9 cellular contexts compared by ENCODE assay signal in genomic region chrX:103309860-103310591, GRCh38. TPM values are rescaled to one million over a fixed set of nuclear protein-coding genes. Genes with fewer than 3 reads are reported as not detected.
A peak's percentile ranks its signal among the peaks of the same experiment; 100 is the strongest.
DNase-seq lines count a peak whose midpoint lies in the region; ATAC-seq, FAIRE-seq and TF ChIP-seq lines count a peak whose summit lies in the region.
"Had no signal": no experiment of that assay in that cellular context is flagged by ENCODE, and none has a peak within 500 bp of the region (broad histone marks: within the 10 kb centered on the region; RNA-seq: fewer than 3 reads in every experiment).

No MANE protein-coding gene starts in this region.

- dilution Hi-C loops in keratinocyte (cut with MboI; ENCODE audit: extremely low pct_ligation_motif_present, low sequenced_read_pairs), result no loop called here

- no peak for FAIRE-seq in keratinocyte (lab: Jason Lieb, UNC)

- peak overlapping the region; percentile 73 for H3K4me2 ChIP-seq in keratinocyte (ENCODE audit: control insufficient read depth, extremely low read depth, insufficient read depth, low read depth, low read length)

- H3K4me1 Mint-ChIP-seq in activated CD4-positive, alpha-beta T cell treated with anti-CD3 and anti-CD28 coated beads, Interleukin-2, amount 10 ng/mL, durations not matched to agents 24 days and 14 days, result no peaks in the 10 kb centered on the region
- peaks cover 6% of the 10 kb centered on the region for H3K4me1 Mint-ChIP-seq in activated naive CD4-positive, alpha-beta T cell treated with anti-CD3 and anti-CD28 coated beads, Interleukin-2, amount 10 ng/mL, durations not matched to agents 7 days and 5 days

- CTCF ChIA-PET in activated naive CD4-positive, alpha-beta T cell treated with anti-CD3 and anti-CD28 coated beads, Interleukin-2, amount 10 ng/mL, durations not matched to agents 7 days and 5 days (lab: Charles Lee), result no interaction called here

- no peak overlapping the region for H3K4me3 Mint-ChIP-seq in activated CD4-positive, alpha-beta T cell treated with anti-CD3 and anti-CD28 coated beads, Interleukin-2, amount 10 ng/mL, durations not matched to agents 24 days and 14 days
- peak overlapping the region; percentile 72 for H3K4me3 Mint-ChIP-seq in activated naive CD4-positive, alpha-beta T cell treated with anti-CD3 and anti-CD28 coated beads, Interleukin-2, amount 10 ng/mL, durations not matched to agents 7 days and 5 days

- DNase-seq in activated CD4-positive, alpha-beta T cell treated with anti-CD3 and anti-CD28 coated beads, Interleukin-2, amount 10 ng/mL, durations not matched to agents 24 days and 14 days, result peak; percentile 52
- no peak for DNase-seq in activated CD4-positive, alpha-beta T cell treated with anti-CD3 and anti-CD28 coated beads, Interleukin-2, amount 50 U/mL, for 4 hours
- no peak for DNase-seq in activated naive CD4-positive, alpha-beta T cell treated with anti-CD3 and anti-CD28 coated beads, Interleukin-2, amount 10 ng/mL, durations not matched to agents 7 days and 5 days
- DNase-seq in keratinocyte (ENCODE audit: low read depth, low spot score) (no peak), substantia nigra (lab: John Stamatoyannopoulos, UW) (peak in 6 of 49 donors; percentile 2 to 61 (median 6))

- no peaks in the 10 kb centered on the region for H3K36me3 ChIP-seq in keratinocyte (ENCODE audit: control insufficient read depth in 2 of 2, extremely low read depth in 1 of 2, insufficient read depth in 2 of 2, low read length in 2 of 2)

- no peak for TF ChIP-seq CTCF in keratinocyte (optimal IDR thresholded peaks at IDR 0.05 in 1 of 3, IDR thresholded peaks at IDR 0.05 in 1 of 3, conservative IDR thresholded peaks at IDR 0.05 in 1 of 3; ENCODE audit: extremely low read depth in 1 of 3, insufficient read depth in 2 of 3, low read length in 3 of 3)

- H3K9me1 ChIP-seq in keratinocyte (ENCODE audit: control insufficient read depth, extremely low read depth, insufficient read depth, low read length), result no peaks in the 10 kb centered on the region

- no peaks in the 10 kb centered on the region for H3K36me3 Mint-ChIP-seq in activated CD4-positive, alpha-beta T cell treated with anti-CD3 and anti-CD28 coated beads, Interleukin-2, amount 10 ng/mL, durations not matched to agents 24 days and 14 days (ENCODE audit: low read depth)
- H3K36me3 Mint-ChIP-seq in activated naive CD4-positive, alpha-beta T cell treated with anti-CD3 and anti-CD28 coated beads, Interleukin-2, amount 10 ng/mL, durations not matched to agents 7 days and 5 days, result peaks cover 5% of the 10 kb centered on the region

- no peaks in the 10 kb centered on the region for H3K9me3 ChIP-seq in keratinocyte (ENCODE audit: control insufficient read depth, low read depth, low read length)

- peak overlapping the region; percentile 60 for H3K9ac ChIP-seq in keratinocyte (ENCODE audit: control insufficient read depth, extremely low read depth, insufficient read depth, low read length)

- no peak overlapping the region for H3K27ac Mint-ChIP-seq in activated CD4-positive, alpha-beta T cell treated with anti-CD3 and anti-CD28 coated beads, Interleukin-2, amount 10 ng/mL, durations not matched to agents 24 days and 14 days
- H3K27ac Mint-ChIP-seq in activated naive CD4-positive, alpha-beta T cell treated with anti-CD3 and anti-CD28 coated beads, Interleukin-2, amount 10 ng/mL, durations not matched to agents 7 days and 5 days, result no peak overlapping the region

- H3K4me3 ChIP-seq in keratinocyte (ENCODE audit: control insufficient read depth in 2 of 3, extremely low read depth in 1 of 3, insufficient read depth in 2 of 3, low read depth in 1 of 3, low read length in 3 of 3), result peak overlapping the region; percentile 47 to 63 (median 51)

- ATAC-seq in HG03565 (IDR thresholded peaks at IDR 0.05; ENCODE audit: unreplicated experiment), result no peak
- no peak for ATAC-seq in GM19023 (IDR thresholded peaks at IDR 0.05; ENCODE audit: unreplicated experiment)
- no peak for ATAC-seq in GM21576 (IDR thresholded peaks at IDR 0.05; ENCODE audit: unreplicated experiment)

- intact Hi-C loops in activated CD4-positive, alpha-beta T cell treated with anti-CD3 and anti-CD28 coated beads, Interleukin-2, amount 10 ng/mL, durations not matched to agents 24 days and 14 days (cut with micrococcal nuclease), result loop anchor here (5.0 to 10.0 kb wide), 2 partner anchors 53 to 95 kb away; partner anchors contain the start of genes BEX4 and TCEAL8

- peaks cover 2% of the 10 kb centered on the region for H3K27me3 Mint-ChIP-seq in activated CD4-positive, alpha-beta T cell treated with anti-CD3 and anti-CD28 coated beads, Interleukin-2, amount 10 ng/mL, durations not matched to agents 24 days and 14 days
- H3K27me3 Mint-ChIP-seq in activated naive CD4-positive, alpha-beta T cell treated with anti-CD3 and anti-CD28 coated beads, Interleukin-2, amount 10 ng/mL, durations not matched to agents 7 days and 5 days, result no peaks in the 10 kb centered on the region

- no peaks in the 10 kb centered on the region for H3K9me3 Mint-ChIP-seq in activated CD4-positive, alpha-beta T cell treated with anti-CD3 and anti-CD28 coated beads, Interleukin-2, amount 10 ng/mL, durations not matched to agents 24 days and 14 days
- no peaks in the 10 kb centered on the region for H3K9me3 Mint-ChIP-seq in activated naive CD4-positive, alpha-beta T cell treated with anti-CD3 and anti-CD28 coated beads, Interleukin-2, amount 10 ng/mL, durations not matched to agents 7 days and 5 days

- no peaks in the 10 kb centered on the region for H3K27me3 ChIP-seq in keratinocyte (ENCODE audit: control insufficient read depth, extremely low read depth, insufficient read depth, low read length)

- no peak overlapping the region for H3K27ac ChIP-seq in keratinocyte (ENCODE audit: control insufficient read depth, insufficient read depth, low read length)
- peak overlapping the region; percentile 55 for H3K27ac ChIP-seq in substantia nigra (ENCODE audit: low read depth, low read length, poor library complexity, severe bottlenecking)

- peak overlapping the region; percentile 69 for H2AFZ ChIP-seq in keratinocyte (ENCODE audit: control insufficient read depth, low read length)

- no peaks in the 10 kb centered on the region for H3K79me2 ChIP-seq in keratinocyte (ENCODE audit: control insufficient read depth, insufficient read depth, low read length)

- no peaks in the 10 kb centered on the region for H3K4me1 ChIP-seq in keratinocyte (ENCODE audit: control insufficient read depth, extremely low read depth, insufficient read depth, low read length)

- H4K20me1 ChIP-seq in keratinocyte (ENCODE audit: control insufficient read depth, extremely low read depth, insufficient read depth, low read length), result no peaks in the 10 kb centered on the region

RNA-seq across cellular contexts. Expression of gene BEX2, which starts 0.8 kb away (rescaled TPM):
- total RNA-seq in activated CD4-positive, alpha-beta T cell treated with anti-CD3 and anti-CD28 coated beads, Interleukin-2, amount 10 ng/mL, durations not matched to agents 24 days and 14 days, result 3.4 and 3.6 TPM in 2 replicates
- 4.5 to 6.5 TPM (median 5.9 TPM) in 3 replicates for polyA plus RNA-seq in keratinocyte
- 9.3 TPM for polyA plus RNA-seq in keratinocyte (2011; ENCODE audit: low read depth)
- polyA plus RNA-seq in keratinocyte (2011; cell fraction: cytosol; rRNA removed), result 7.1 and 8.0 TPM in 2 replicates
- polyA plus RNA-seq in keratinocyte (2011; cell fraction: nucleus; rRNA removed), result 3.4 and 4.7 TPM in 2 replicates
- polyA plus RNA-seq in keratinocyte (2012; ENCODE audit: low replicate concordance), result 4.1 and 21.7 TPM in 2 replicates
- 2.2 to 2.7 TPM in 2 of 3 replicates, not detected in the other for polyA minus RNA-seq in keratinocyte
- not detected for polyA minus RNA-seq in keratinocyte (2011; cell fraction: cytosol; rRNA and poly(A)+ RNA removed)
- polyA minus RNA-seq in keratinocyte (2011; cell fraction: nucleus; rRNA and poly(A)+ RNA removed), result 1.1 TPM in 1 of 2 replicates, not detected in the other

RNA-seq across cellular contexts. Expression of gene TCEAL7, which starts 20.0 kb away (rescaled TPM):
- not detected in 2 replicates for total RNA-seq in activated CD4-positive, alpha-beta T cell treated with anti-CD3 and anti-CD28 coated beads, Interleukin-2, amount 10 ng/mL, durations not matched to agents 24 days and 14 days
- 0.08 to 0.25 TPM (median 0.10 TPM) in 3 replicates for polyA plus RNA-seq in keratinocyte
- polyA plus RNA-seq in keratinocyte (2011; ENCODE audit: low read depth), result 0.22 TPM
- not detected in 2 replicates for polyA plus RNA-seq in keratinocyte (2011; cell fraction: cytosol; rRNA removed)
- 0.15 TPM in 1 of 2 replicates, not detected in the other for polyA plus RNA-seq in keratinocyte (2011; cell fraction: nucleus; rRNA removed)
- 0.22 TPM in 1 of 2 replicates, not detected in the other for polyA plus RNA-seq in keratinocyte (2012; ENCODE audit: low replicate concordance)
- 0.45 to 2.3 TPM in 2 of 3 replicates, not detected in the other for polyA minus RNA-seq in keratinocyte
- polyA minus RNA-seq in keratinocyte (2011; cell fraction: cytosol; rRNA and poly(A)+ RNA removed), result not detected
- polyA minus RNA-seq in keratinocyte (2011; cell fraction: nucleus; rRNA and poly(A)+ RNA removed), result not detected in 2 replicates
- total RNA-seq: T-helper 1 cell treated with Interleukin-12 subunit alpha and Interleukin-12 subunit beta and Interleukin-4 antibody, amounts not matched to agents 30 ng/mL and 1 ng/mL, for 36 hours had no signal

RNA-seq across cellular contexts. Expression of gene TCEAL5, which starts 33.5 kb away (rescaled TPM):
- not detected in 2 replicates for total RNA-seq in activated CD4-positive, alpha-beta T cell treated with anti-CD3 and anti-CD28 coated beads, Interleukin-2, amount 10 ng/mL, durations not matched to agents 24 days and 14 days
- not detected in 3 replicates for polyA plus RNA-seq in keratinocyte
- not detected for polyA plus RNA-seq in keratinocyte (2011; ENCODE audit: low read depth)
- not detected in 2 replicates for polyA plus RNA-seq in keratinocyte (2011; cell fraction: cytosol; rRNA removed)
- not detected in 2 replicates for polyA plus RNA-seq in keratinocyte (2011; cell fraction: nucleus; rRNA removed)
- not detected in 2 replicates for polyA plus RNA-seq in keratinocyte (2012; ENCODE audit: low replicate concordance)
- polyA minus RNA-seq in keratinocyte, result not detected in 3 replicates
- polyA minus RNA-seq in keratinocyte (2011; cell fraction: cytosol; rRNA and poly(A)+ RNA removed), result not detected
- polyA minus RNA-seq in keratinocyte (2011; cell fraction: nucleus; rRNA and poly(A)+ RNA removed), result not detected in 2 replicates
- total RNA-seq: T-helper 1 cell treated with Interleukin-12 subunit alpha and Interleukin-12 subunit beta and Interleukin-4 antibody, amounts not matched to agents 30 ng/mL and 1 ng/mL, for 36 hours had no signal

RNA-seq across cellular contexts. Expression of gene TCEAL9, which starts 46.3 kb away (rescaled TPM):
- 0.37 and 0.38 TPM in 2 replicates for total RNA-seq in activated CD4-positive, alpha-beta T cell treated with anti-CD3 and anti-CD28 coated beads, Interleukin-2, amount 10 ng/mL, durations not matched to agents 24 days and 14 days
- 45.9 to 104 TPM (median 57.8 TPM) in 3 replicates for polyA plus RNA-seq in keratinocyte
- 128 TPM for polyA plus RNA-seq in keratinocyte (2011; ENCODE audit: low read depth)
- 58.9 and 65.5 TPM in 2 replicates for polyA plus RNA-seq in keratinocyte (2011; cell fraction: cytosol; rRNA removed)
- 28.4 and 66.7 TPM in 2 replicates for polyA plus RNA-seq in keratinocyte (2011; cell fraction: nucleus; rRNA removed)
- 92.6 and 108 TPM in 2 replicates for polyA plus RNA-seq in keratinocyte (2012; ENCODE audit: low replicate concordance)
- 0.95 to 9.3 TPM (median 4.4 TPM) in 3 replicates for polyA minus RNA-seq in keratinocyte
- polyA minus RNA-seq in keratinocyte (2011; cell fraction: cytosol; rRNA and poly(A)+ RNA removed), result 13.6 TPM
- 3.0 and 12.2 TPM in 2 replicates for polyA minus RNA-seq in keratinocyte (2011; cell fraction: nucleus; rRNA and poly(A)+ RNA removed)

RNA-seq across cellular contexts. Expression of gene TCEAL8, which starts 55.1 kb away (rescaled TPM):
- total RNA-seq in activated CD4-positive, alpha-beta T cell treated with anti-CD3 and anti-CD28 coated beads, Interleukin-2, amount 10 ng/mL, durations not matched to agents 24 days and 14 days, result 22.1 and 23.5 TPM in 2 replicates
- polyA plus RNA-seq in keratinocyte, result 45.6 to 84.7 TPM (median 53.6 TPM) in 3 replicates
- 15.9 TPM for polyA plus RNA-seq in keratinocyte (2011; ENCODE audit: low read depth)
- polyA plus RNA-seq in keratinocyte (2011; cell fraction: cytosol; rRNA removed), result 62.1 and 93.7 TPM in 2 replicates
- 28.4 and 42.3 TPM in 2 replicates for polyA plus RNA-seq in keratinocyte (2011; cell fraction: nucleus; rRNA removed)
- polyA plus RNA-seq in keratinocyte (2012; ENCODE audit: low replicate concordance), result 33.3 and 60.6 TPM in 2 replicates
- polyA minus RNA-seq in keratinocyte, result 2.1 to 18.6 TPM (median 10.2 TPM) in 3 replicates
- 11.1 TPM for polyA minus RNA-seq in keratinocyte (2011; cell fraction: cytosol; rRNA and poly(A)+ RNA removed)
- 4.7 and 12.5 TPM in 2 replicates for polyA minus RNA-seq in keratinocyte (2011; cell fraction: nucleus; rRNA and poly(A)+ RNA removed)
